Comparison of ENCODE assay signal across 8 cellular contexts in genomic region chr10:110311357-110311949, GRCh38. TPM values are rescaled to one million over a fixed set of nuclear protein-coding genes. Genes with fewer than 3 reads are reported as not detected.
DNase-seq lines count a peak whose midpoint lies in the region; ATAC-seq and TF ChIP-seq lines count a peak whose summit lies in the region.

No MANE protein-coding gene starts in this region.

- no peaks in the 10 kb centered on the region for H3K9me3 Mint-ChIP-seq in CD4-positive, alpha-beta T cell
- H3K9me3 Mint-ChIP-seq in naive thymus-derived CD4-positive, alpha-beta T cell: no peaks in the 10 kb centered on the region

- H3K4me1 Mint-ChIP-seq in CD4-positive, alpha-beta T cell (ENCODE audit: low read depth): no peaks in the 10 kb centered on the region
- peaks cover 0 to 27% (median under 1%) of the 10 kb centered on the region in 7 donors for H3K4me1 Mint-ChIP-seq in naive thymus-derived CD4-positive, alpha-beta T cell

- TF ChIP-seq CTCF in CD4-positive, alpha-beta T cell (IDR thresholded peaks at IDR 0.05): peak; percentile 67
- peak; percentile 50 for TF ChIP-seq CTCF in WERI-Rb-1 (IDR thresholded peaks at IDR 0.05; ENCODE audit: low read depth, low read length)
- peak; percentile 71 for TF ChIP-seq CTCF in epithelial cell of esophagus (IDR thresholded peaks at IDR 0.05; ENCODE audit: insufficient read depth, low read depth, low read length, missing control alignments)

- H3K27me3 Mint-ChIP-seq in CD4-positive, alpha-beta T cell: no peaks in the 10 kb centered on the region
- peaks cover 0 to 4% (median 0%) of the 10 kb centered on the region in 5 donors for H3K27me3 Mint-ChIP-seq in naive thymus-derived CD4-positive, alpha-beta T cell

- H3K27ac Mint-ChIP-seq in CD4-positive, alpha-beta T cell: no peak overlapping the region
- H3K27ac Mint-ChIP-seq in naive thymus-derived CD4-positive, alpha-beta T cell: no peak overlapping the region

- peak; percentile 79 for ATAC-seq in CD4-positive, alpha-beta T cell (ENCODE audit: poor library complexity)
- ATAC-seq in GM18909 (IDR thresholded peaks at IDR 0.05; ENCODE audit: poor library complexity, unreplicated experiment) (peak; percentile 55), HG02840 (IDR thresholded peaks at IDR 0.05; ENCODE audit: low FRiP score, unreplicated experiment) (no peak)
- ATAC-seq in naive thymus-derived CD4-positive, alpha-beta T cell: peak; percentile 81

- no peak overlapping the region for H3K27ac ChIP-seq in CD4-positive, alpha-beta T cell (ENCODE audit: low read depth, low read length)
- peak overlapping the region; percentile 17; the same call in 1 of the 2 replicates for H3K27ac ChIP-seq in WERI-Rb-1
- H3K27ac ChIP-seq in naive thymus-derived CD4-positive, alpha-beta T cell (ENCODE audit: low read depth, low read length): no peak overlapping the region

- no peaks in the 10 kb centered on the region for H3K36me3 Mint-ChIP-seq in CD4-positive, alpha-beta T cell (ENCODE audit: low read depth)
- H3K36me3 Mint-ChIP-seq in naive thymus-derived CD4-positive, alpha-beta T cell: no peaks in the 10 kb centered on the region

- H3K4me1 ChIP-seq in naive thymus-derived CD4-positive, alpha-beta T cell (ENCODE audit: control insufficient read depth in 2 of 2, insufficient read depth in 2 of 2, low read length in 2 of 2): peaks cover 0 to 4% of the 10 kb centered on the region in 2 donors

- H3K4me3 ChIP-seq in WERI-Rb-1 (ENCODE audit: low read depth, low read length) (0 out of 2 replicates have a peak overlapping the region, but pooled peaks have one; percentile 8), epithelial cell of esophagus (ENCODE audit: low read length) (no peak overlapping the region)
- no peak overlapping the region for H3K4me3 ChIP-seq in naive thymus-derived CD4-positive, alpha-beta T cell (ENCODE audit: low read length)

- DNase-seq in CD4-positive, alpha-beta T cell: peak in 9 of 10 experiments; percentile 4 to 45 (median 18)
- peak; percentile 27 for DNase-seq in NCI-H146 treated with DMSO at 0.1 percent for 48 hours (lab: John Stamatoyannopoulos, UW; ENCODE audit: unreplicated experiment)
- DNase-seq in WERI-Rb-1: peak; percentile 66
- peak; percentile 72 for DNase-seq in epithelial cell of esophagus (ENCODE audit: low read depth)
- DNase-seq in naive thymus-derived CD4-positive, alpha-beta T cell: peak in 6 of 9 donors; percentile 19 to 44 (median 28)
- no peak for DNase-seq in 8988T

- CTCF ChIA-PET in CD4-positive, alpha-beta T cell (lab: Charles Lee): interaction anchor here (1.2 to 2.0 kb wide), 2 partner anchors 236 to 289 kb away, joined by 5 read pairs; no protein-coding TSS in a partner anchor
- CTCF ChIA-PET in naive thymus-derived CD4-positive, alpha-beta T cell (lab: Charles Lee): interaction anchor here (0.7 kb wide), 1 partner anchor 235 kb away, joined by 5 read pairs; no protein-coding TSS in a partner anchor

- no peaks in the 10 kb centered on the region for H3K9me3 ChIP-seq in CD4-positive, alpha-beta T cell (ENCODE audit: control insufficient read depth, low read length)
- no peaks in the 10 kb centered on the region for H3K9me3 ChIP-seq in WERI-Rb-1 (ENCODE audit: severe bottlenecking)
- no peaks in the 10 kb centered on the region for H3K9me3 ChIP-seq in naive thymus-derived CD4-positive, alpha-beta T cell (ENCODE audit: control insufficient read depth in 2 of 3, low read length in 3 of 3)

- POLR2A ChIA-PET in CD4-positive, alpha-beta T cell (lab: Charles Lee): no interaction called here
- POLR2A ChIA-PET in naive thymus-derived CD4-positive, alpha-beta T cell (lab: Charles Lee): no interaction called here

- H3K36me3 ChIP-seq in WERI-Rb-1: no peaks in the 10 kb centered on the region
- H3K36me3 ChIP-seq in naive thymus-derived CD4-positive, alpha-beta T cell (ENCODE audit: control insufficient read depth in 2 of 3, insufficient read depth in 3 of 3, low read length in 3 of 3): no peaks in the 10 kb centered on the region

- intact Hi-C loops in CD4-positive, alpha-beta T cell (cut with DNase I, micrococcal nuclease): loop anchor here (1.0 to 10.0 kb wide), 5 partner anchors 235 to 1823 kb away; no protein-coding TSS in a partner anchor
- intact Hi-C loops in naive thymus-derived CD4-positive, alpha-beta T cell (cut with micrococcal nuclease): loop anchor here (1.0 to 5.0 kb wide), 10 partner anchors 43 to 1825 kb away; partner anchors contain the start of gene DUSP5 (in 1 of the 2)

- H3K4me3 Mint-ChIP-seq in CD4-positive, alpha-beta T cell: no peak overlapping the region
- no peak overlapping the region for H3K4me3 Mint-ChIP-seq in naive thymus-derived CD4-positive, alpha-beta T cell

- H3K27me3 ChIP-seq in CD4-positive, alpha-beta T cell (ENCODE audit: control insufficient read depth, insufficient read depth, low read length): no peaks in the 10 kb centered on the region
- no peaks in the 10 kb centered on the region for H3K27me3 ChIP-seq in WERI-Rb-1 (ENCODE audit: insufficient read depth, low read depth, severe bottlenecking)
- H3K27me3 ChIP-seq in naive thymus-derived CD4-positive, alpha-beta T cell (ENCODE audit: control insufficient read depth in 2 of 2, insufficient read depth in 2 of 2, low read length in 2 of 2): no peaks in the 10 kb centered on the region

RNA-seq across cellular contexts. Expression of gene SMNDC1, which starts 6.7 kb away (rescaled TPM):
- 10 to 100 TPM; 40.2 to 48.1 TPM for total RNA-seq in CD4-positive, alpha-beta T cell
- 10 to 100 TPM; 34.4 to 43.1 (median 40.1) TPM for total RNA-seq in naive thymus-derived CD4-positive, alpha-beta T cell
- 10 to 100 TPM; 16.1 to 20.1 TPM for polyA plus RNA-seq in naive thymus-derived CD4-positive, alpha-beta T cell
